In the genomic region with DNA sequence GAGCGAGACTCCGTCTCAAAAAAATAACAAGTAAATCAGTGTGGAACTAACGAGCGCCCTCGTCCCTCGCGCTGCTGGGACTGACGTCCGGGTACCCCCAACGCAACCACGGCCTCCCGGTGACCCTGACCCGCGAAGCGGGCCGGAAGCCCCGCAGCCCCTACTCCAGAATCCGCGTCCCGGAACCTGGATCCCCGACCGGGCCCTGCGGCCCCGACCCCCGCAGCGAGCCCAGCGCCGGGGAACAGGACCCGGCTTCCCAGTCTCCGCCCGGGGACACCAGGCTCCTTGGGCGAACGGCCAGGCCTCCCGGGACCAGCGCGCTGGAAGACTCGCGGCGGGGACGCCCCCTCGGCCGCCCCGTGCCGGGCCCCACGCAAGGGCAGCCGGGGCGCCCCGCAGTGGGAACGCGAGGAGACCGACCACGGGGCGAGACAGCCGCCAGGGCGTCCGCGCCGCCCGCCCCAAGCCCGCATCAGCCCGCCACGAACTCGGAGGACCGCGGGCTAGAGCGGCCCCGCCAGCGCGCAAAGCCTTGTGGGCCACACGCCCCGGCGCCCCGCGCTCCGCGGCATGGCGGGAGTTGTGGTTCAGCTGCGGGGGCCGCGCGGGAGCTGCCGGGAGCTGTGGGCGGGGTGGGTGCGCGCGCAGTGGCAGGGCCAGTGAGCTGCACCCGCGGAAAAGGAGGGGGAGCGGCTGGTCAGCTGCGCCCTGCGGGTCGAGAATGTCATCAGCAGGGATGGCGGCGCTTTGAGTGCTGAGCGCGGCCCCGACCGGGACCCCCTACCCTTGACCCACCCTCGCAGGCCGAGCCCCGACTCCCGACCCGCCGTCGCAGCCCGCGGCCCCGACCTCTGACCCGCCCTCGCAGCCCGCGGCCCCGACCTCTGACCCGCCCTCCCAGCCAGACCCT, we compare ENCODE assay signal across 8 cellular contexts. TPM values are rescaled to one million over a fixed set of nuclear protein-coding genes. Genes with fewer than 3 reads are reported as not detected.
DNase-seq lines count a peak whose midpoint lies in the region; ATAC-seq, FAIRE-seq and TF ChIP-seq lines count a peak whose summit lies in the region.

No MANE protein-coding gene starts in this region.

- no peaks in the 10 kb centered on the region for H3K27me3 ChIP-seq in astrocyte (ENCODE audit: insufficient read depth, low read length)

- peaks cover 2% of the 10 kb centered on the region for H3K36me3 Mint-ChIP-seq in astrocyte (ENCODE audit: low read depth, unreplicated experiment)

- DNase-seq in GM13976 (ENCODE audit: low spot score), result peak; percentile 98
- DNase-seq in NCI-H1930 (lab: John Stamatoyannopoulos, UW), result peak; percentile 79 to 91
- peak; percentile 88 for DNase-seq in T-helper 22 cell (ENCODE audit: low read depth)
- DNase-seq in astrocyte (ENCODE audit: low read depth), result peak; percentile 85
- peak; percentile 90 to 99 for DNase-seq in hippocampal formation (lab: John Stamatoyannopoulos, UW)
- DNase-seq in retinal pigment epithelial cell (ENCODE audit: low read depth), result peak; percentile 76

- in situ Hi-C loops in GM13976 (cut with MboI; ENCODE audit: low sequenced_read_pairs, unreplicated experiment), result no loop called here

- ATAC-seq in HG02938 (IDR thresholded peaks at IDR 0.05; ENCODE audit: unreplicated experiment) (peak; percentile 60), HG03520 (IDR thresholded peaks at IDR 0.05; ENCODE audit: unreplicated experiment) (no peak)

- H3K4me3 Mint-ChIP-seq in astrocyte (ENCODE audit: unreplicated experiment), result peak overlapping the region; percentile 82

- H3K4me1 ChIP-seq in astrocyte (ENCODE audit: insufficient read depth, low read length), result peaks cover 15% of the 10 kb centered on the region

- no peaks in the 10 kb centered on the region for H3K79me2 ChIP-seq in astrocyte (ENCODE audit: insufficient read depth, low read length)

- no peak for TF ChIP-seq CTCF in GM13976 (IDR thresholded peaks at IDR 0.05; ENCODE audit: borderline replicate concordance, control extremely low read depth, extremely low read depth, insufficient read depth, missing control alignments)
- TF ChIP-seq CTCF in astrocyte (IDR thresholded peaks at IDR 0.05; ENCODE audit: insufficient read depth, low read depth, low read length), result no peak
- TF ChIP-seq CTCF in retinal pigment epithelial cell (conservative IDR thresholded peaks at IDR 0.05; ENCODE audit: low read depth, low read length), result no peak

- H3K27me3 Mint-ChIP-seq in astrocyte (ENCODE audit: low read depth, unreplicated experiment), result peaks cover 1% of the 10 kb centered on the region

- peak overlapping the region; percentile 93 for H3K9ac ChIP-seq in astrocyte (ENCODE audit: low read length)

- H3K4me2 ChIP-seq in astrocyte (ENCODE audit: low read length), result peak overlapping the region; percentile 95

- H3K9me3 ChIP-seq in astrocyte (ENCODE audit: insufficient read depth, low read depth, low read length), result no peaks in the 10 kb centered on the region

- peak overlapping the region; percentile 79 for H3K4me3 ChIP-seq in astrocyte (ENCODE audit: insufficient read depth, low read depth, low read length)
- H3K4me3 ChIP-seq in retinal pigment epithelial cell (ENCODE audit: low read length), result peak overlapping the region; percentile 71

- no peaks in the 10 kb centered on the region for H4K20me1 ChIP-seq in astrocyte (ENCODE audit: insufficient read depth, low read length)

- FAIRE-seq in astrocyte (lab: Jason Lieb, UNC), result no peak

- H2AFZ ChIP-seq in astrocyte (ENCODE audit: low read depth, low read length), result peak overlapping the region; percentile 78

- no peaks in the 10 kb centered on the region for H3K9me3 Mint-ChIP-seq in astrocyte (ENCODE audit: unreplicated experiment)

- peak overlapping the region; percentile 83 for H3K27ac ChIP-seq in astrocyte (ENCODE audit: low read depth, low read length)

- no peaks in the 10 kb centered on the region for H3K36me3 ChIP-seq in astrocyte (ENCODE audit: insufficient read depth, low read length)

- peak overlapping the region; percentile 59 for H3K27ac Mint-ChIP-seq in astrocyte (ENCODE audit: unreplicated experiment)

- peaks cover 8% of the 10 kb centered on the region for H3K4me1 Mint-ChIP-seq in astrocyte (ENCODE audit: low read depth, unreplicated experiment)

RNA-seq across cellular contexts. Expression of a gene that starts 7.5 kb away (rescaled TPM):
- total RNA-seq in astrocyte, result 0.57 and 0.60 TPM in 2 replicates

RNA-seq across cellular contexts. Expression of a gene that starts 18.5 kb away (rescaled TPM):
- 17.9 and 20.4 TPM in 2 replicates for total RNA-seq in astrocyte

RNA-seq across cellular contexts. Expression of a gene that starts 27.9 kb away (rescaled TPM):
- 27.5 and 29.7 TPM in 2 replicates for total RNA-seq in astrocyte

RNA-seq across cellular contexts. Expression of a gene that starts 42.8 kb away (rescaled TPM):
- 190 and 192 TPM in 2 replicates for total RNA-seq in astrocyte

RNA-seq across cellular contexts. Expression of a gene that starts 55.1 kb away (rescaled TPM):
- total RNA-seq in astrocyte, result 0.70 and 0.75 TPM in 2 replicates
